Comparison of ENCODE assay signal across 8 cellular contexts in the genomic region with DNA sequence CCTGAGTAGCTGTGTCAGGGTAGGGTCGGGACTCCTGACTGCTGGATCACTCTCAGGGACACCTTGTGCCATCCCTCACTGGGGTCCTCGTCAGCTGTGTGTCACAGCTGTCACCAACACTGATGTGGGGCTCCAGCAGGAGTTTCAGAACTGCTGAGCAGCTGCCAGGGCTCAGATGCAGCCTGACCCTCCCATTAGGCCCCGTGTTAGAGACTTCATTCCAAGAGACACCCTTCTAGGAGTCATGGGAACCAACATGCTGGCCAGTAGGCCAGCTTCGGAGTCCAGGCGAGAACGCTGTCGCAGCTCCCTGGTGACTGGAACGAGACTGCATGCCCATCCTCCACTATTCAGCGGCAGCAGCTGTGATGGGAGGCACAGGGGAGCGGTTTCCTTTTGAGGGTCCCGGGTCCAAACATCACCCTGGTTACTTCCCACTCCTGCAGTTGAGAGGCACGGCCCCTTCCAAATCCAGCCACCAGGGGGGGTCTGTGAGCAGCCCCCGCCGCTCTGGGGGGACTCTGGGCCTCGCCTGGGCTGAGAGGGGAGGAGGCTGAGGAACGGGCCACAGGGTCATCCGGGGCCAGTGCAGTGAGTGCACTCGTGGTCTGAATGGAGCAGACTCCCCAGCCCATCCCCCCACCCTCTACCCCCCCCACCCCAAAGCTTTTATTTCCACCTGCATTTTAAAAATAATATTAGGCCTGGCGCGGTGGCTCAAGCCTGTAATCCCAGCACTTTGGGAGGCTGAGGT.
A peak's percentile ranks its signal among the peaks of the same experiment; 100 is the strongest.
DNase-seq lines count a peak whose midpoint lies in the region; ATAC-seq, FAIRE-seq and TF ChIP-seq lines count a peak whose summit lies in the region.

No MANE protein-coding gene starts in this region.

- intact Hi-C loops in head of caudate nucleus (cut with DNase I): no loop called here

- H3K27ac ChIP-seq in RWPE2 (ENCODE audit: poor library complexity, severe bottlenecking): no peak overlapping the region

- no peak overlapping the region for H3K4me3 ChIP-seq in RWPE2 (ENCODE audit: severe bottlenecking)

- no peaks in the 10 kb centered on the region for H3K36me3 ChIP-seq in RWPE2 (ENCODE audit: low read depth)

- H3K27me3 ChIP-seq in RWPE2 (ENCODE audit: insufficient read depth, poor library complexity, severe bottlenecking): no peaks in the 10 kb centered on the region

- ATAC-seq in RWPE2 (ENCODE audit: low read depth) (peak; percentile 75), GM21515 (IDR thresholded peaks at IDR 0.05; ENCODE audit: unreplicated experiment) (no peak), GM18858 (IDR thresholded peaks at IDR 0.05; ENCODE audit: unreplicated experiment) (no peak)

- H3K9me3 ChIP-seq in RWPE2 (ENCODE audit: severe bottlenecking): no peaks in the 10 kb centered on the region

- TF ChIP-seq CTCF in AG09319 (IDR thresholded peaks at IDR 0.05; ENCODE audit: low read depth, low read length): peak; percentile 85
- peak; percentile 96 for TF ChIP-seq CTCF in RWPE2 (IDR thresholded peaks at IDR 0.05; ENCODE audit: poor library complexity, severe bottlenecking)

- no peaks in the 10 kb centered on the region for H3K4me1 ChIP-seq in RWPE2 (ENCODE audit: insufficient read depth, poor library complexity, severe bottlenecking)

- DNase-seq in AG09319 (ENCODE audit: extremely low read depth, low read depth) (no peak), H54 (ENCODE audit: insufficient read length, low spot score) (peak; percentile 78), RWPE2 (ENCODE audit: low spot score) (no peak), head of caudate nucleus (peak in 40 of 42 donors; percentile 19 to 85 (median 64)), putamen (ENCODE audit: low spot score) (peak; percentile 57)
- peak; percentile 49 to 75 (median 60) for DNase-seq in activated naive CD4-positive, alpha-beta T cell (lab: John Stamatoyannopoulos, UW)

- FAIRE-seq in H54 (lab: Jason Lieb, UNC): no peak

- TF ChIP-seq POLR2A in H54 (IDR thresholded peaks at IDR 0.05; ENCODE audit: low read depth, low read length): no peak

Comparison
In these comparisons a context has a peak if more than half of its experiments do, and no peak if none do; other contexts are left out.
1. DNase-seq: peak in H54 (single experiment), activated naive CD4-positive, alpha-beta T cell (4 of 4), head of caudate nucleus (40 of 42) and putamen (single experiment); none in AG09319 (single experiment) and RWPE2 (single experiment).